Comparison of ENCODE assay signal across 25 cellular contexts in genomic region chr19:3287814-3288213, GRCh38.
"Had no signal": no experiment of that assay in that cellular context is flagged by ENCODE, and none has a peak within 500 bp of the region (broad histone marks: within the 10 kb centered on the region; RNA-seq: fewer than 3 reads in every experiment).

No MANE protein-coding gene starts in this region.

- H3K36me3 ChIP-seq: MG63 had no signal

- H3K9me3 Mint-ChIP-seq: T-cell had no signal

- H3K4me3 Mint-ChIP-seq: IgD-negative memory B cell, T-cell had no signal

- ATAC-seq: Panc1, PC-3, T-cell had no signal

- H3K36me3 Mint-ChIP-seq: IgD-negative memory B cell, T-cell had no signal

- H3K9me3 ChIP-seq: MG63 had no signal

- H3K27ac Mint-ChIP-seq: T-cell had no signal

- H3K27ac ChIP-seq: RWPE1 had no signal

- DNase-seq: Karpas-422; KG1; MG63; NCI-H1092; NCI-H1105 treated with DMSO at 0.1 percent for 48 hours; NCI-H1417 treated with DMSO at 0.1 percent for 48 hours; NCI-H146; NCI-H1694 treated with DMSO at 0.1 percent for 48 hours; NCI-H1930; NCI-H2081; NCI-H2107; NCI-H226; NCI-H446; NCI-H510A; NCI-H524 treated with DMSO at 0.1 percent for 48 hours; NCI-H69; NCI-H774; NK-92 treated with Interleukin-12 subunit alpha and Interleukin-12 subunit beta, amount 100 ng/mL, for 24 hours; PC-3; SHP77; SW 1271; T-cell had no signal

- H3K4me3 ChIP-seq: MG63 had no signal
